ENCODE assay signal across 7 cellular contexts in the genomic region with DNA sequence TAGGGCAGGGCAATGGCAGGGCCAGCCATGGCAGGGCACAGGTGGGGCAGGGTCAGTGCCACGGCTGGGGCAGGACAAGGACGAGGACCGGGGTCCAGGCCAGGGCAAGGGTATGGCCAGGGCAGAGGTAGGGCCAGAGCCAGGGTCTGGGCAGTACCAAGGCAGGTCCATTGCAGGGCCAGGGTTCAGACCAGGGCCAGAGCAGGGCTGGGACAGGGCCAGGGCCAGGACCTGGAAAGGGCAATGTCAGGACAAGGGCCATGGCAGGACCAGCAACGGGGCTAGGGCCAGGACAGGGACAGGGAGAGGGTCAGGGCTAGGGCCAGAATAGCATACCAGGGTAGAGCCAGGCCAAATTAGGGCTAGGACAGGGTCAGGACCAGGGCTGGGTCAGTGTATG. TPM values are rescaled to one million over a fixed set of nuclear protein-coding genes. Genes with fewer than 3 reads are reported as not detected.
"Had no signal": no experiment of that assay in that cellular context is flagged by ENCODE, and none has a peak within 500 bp of the region (broad histone marks: within the 10 kb centered on the region; RNA-seq: fewer than 3 reads in every experiment).

No MANE protein-coding gene starts in this region.

RNA-seq across cellular contexts. Expression of a gene that starts 47.8 kb away (rescaled TPM):
- total RNA-seq: GM23248, GM23338, H1, H4, H7, H9, HFFc6 had no signal
- polyA plus RNA-seq: GM23248, GM23338, H1 had no signal
